In genomic region chr11:108586600-108586999, GRCh38 we compare ENCODE assay signal across 23 cellular contexts. TPM values are rescaled to one million over a fixed set of nuclear protein-coding genes. Genes with fewer than 3 reads are reported as not detected.
DNase-seq lines count a peak whose midpoint lies in the region; ATAC-seq, FAIRE-seq and TF ChIP-seq lines count a peak whose summit lies in the region.
"Had no signal": no experiment of that assay in that cellular context is flagged by ENCODE, and none has a peak within 500 bp of the region (broad histone marks: within the 10 kb centered on the region; RNA-seq: fewer than 3 reads in every experiment).

No MANE protein-coding gene starts in this region.

- H4K20me1 ChIP-seq in K562 (replicated peaks; ENCODE audit: control insufficient read depth, insufficient read depth, low read length): 0 out of 2 replicates have a peak, but pooled peaks cover under 1% of the 10 kb centered on the region

- H3K36me3 ChIP-seq in K562 (ENCODE audit: control insufficient read depth, insufficient read depth, low read length): peaks cover 3% of the 10 kb centered on the region; the same call in 1 of the 3 replicates
- H3K36me3 ChIP-seq: gastrocnemius medialis, prostate gland, SJSA1, tibial artery had no signal

- 61% methylated on average over 3 of the region's 3 CpGs for WGBS in K562 (ENCODE audit: insufficient coverage, low coverage, missing lambda C conversion rate)

- no peaks in the 10 kb centered on the region for H3K36me3 Mint-ChIP-seq in MCF 10A (ENCODE audit: insufficient read depth, unreplicated experiment)
- H3K36me3 Mint-ChIP-seq: brain had no signal

- no peak for TF ChIP-seq POLR2A in NB4 (IDR thresholded peaks at IDR 0.05; ENCODE audit: extremely low read depth, insufficient read length)
- no peak for TF ChIP-seq POLR2A in K562 (conservative IDR thresholded peaks at IDR 0.05)

- ATAC-seq in K562: no peak
- ATAC-seq: gastrocnemius medialis, HepG2 had no signal

- in situ Hi-C loops in K562 (cut with MboI): no loop called here

- H3K4me1 Mint-ChIP-seq in MCF 10A (ENCODE audit: insufficient read depth, unreplicated experiment): peaks cover 2% of the 10 kb centered on the region

- H3K9me3 Mint-ChIP-seq in MCF 10A (ENCODE audit: unreplicated experiment): no peaks in the 10 kb centered on the region
- H3K9me3 Mint-ChIP-seq: activated T-cell treated with anti-CD3 and anti-CD28 coated beads, Interleukin-2, amount 50 U/mL, for 24 hours; brain had no signal

- DNase-seq in NOMO-1 (lab: John Stamatoyannopoulos, UW; ENCODE audit: unreplicated experiment in 2 of 2): peak; percentile 0 to 11
- no peak for DNase-seq in NOMO-1 treated with dmso at 0.1 percent for 144 hours (lab: John Stamatoyannopoulos, UW; ENCODE audit: unreplicated experiment)
- DNase-seq in NB4 (ENCODE audit: low read depth): peak; percentile 16
- no peak for DNase-seq in K562 (ENCODE audit: extremely low read depth in 1 of 4, low spot score in 3 of 4)
- DNase-seq in MCF 10A (ENCODE audit: unreplicated experiment): no peak
- DNase-seq in HuH-7.5 (ENCODE audit: low spot score): no peak
- no peak for DNase-seq in HUDEP-2 (lab: John Stamatoyannopoulos, UW; ENCODE audit: unreplicated experiment in 76 of 76)
- no peak for DNase-seq in NCI-H187 (lab: John Stamatoyannopoulos, UW)
- DNase-seq: activated CD4-positive, alpha-beta T cell treated with anti-CD3 and anti-CD28 coated beads, Interleukin-2, amount 50 U/mL, for 1 hour; activated T-cell treated with anti-CD3 and anti-CD28 coated beads, Interleukin-2, amount 50 U/mL, for 24 hours; gastrocnemius medialis; mammary epithelial cell; NCI-H1092; NCI-H345; nephron progenitor cell; T-helper 9 cell; tibial artery had no signal

- H3K9me3 ChIP-seq in K562 (replicated peaks; ENCODE audit: control insufficient read depth, insufficient read depth, low read depth, low read length): no peaks in the 10 kb centered on the region
- H3K9me3 ChIP-seq: gastrocnemius medialis, prostate gland, SJSA1, tibial artery had no signal

- no peak for TF ChIP-seq RAD21 in K562 (CRISPR knock-in tag; conservative IDR thresholded peaks at IDR 0.05 in 1 of 2, IDR thresholded peaks at IDR 0.05 in 1 of 2)

- H3K27me3 ChIP-seq in K562 (ENCODE audit: control insufficient read depth in 2 of 2, insufficient read depth in 2 of 2, low read length in 2 of 2): no peaks in the 10 kb centered on the region
- H3K27me3 ChIP-seq: SJSA1, tibial artery had no signal

- no peak overlapping the region for H3K9ac ChIP-seq in K562 (ENCODE audit: insufficient read depth in 1 of 2, low read depth in 2 of 2, low read length in 2 of 2)

- no peak overlapping the region for H3K4me3 Mint-ChIP-seq in MCF 10A (ENCODE audit: unreplicated experiment)
- H3K4me3 Mint-ChIP-seq: activated naive CD8-positive, alpha-beta T cell; activated T-cell treated with anti-CD3 and anti-CD28 coated beads, Interleukin-2, amount 50 U/mL, for 24 hours; brain; nephron progenitor cell had no signal

- no peak overlapping the region for H3K27ac Mint-ChIP-seq in MCF 10A (ENCODE audit: low read depth, unreplicated experiment)
- H3K27ac Mint-ChIP-seq: activated naive CD8-positive, alpha-beta T cell; activated T-cell treated with anti-CD3 and anti-CD28 coated beads, Interleukin-2, amount 50 U/mL, for 24 hours; brain; nephron progenitor cell had no signal

- H3K9me1 ChIP-seq in K562 (ENCODE audit: control insufficient read depth, insufficient read depth, low read length): no peaks in the 10 kb centered on the region

- BruUV-seq in K562 (replicated peaks; lab: Mats Ljungman, UMichigan): no TSS peak
- no TSS peak for BruUV-seq in MCF 10A (replicated peaks; lab: Mats Ljungman, UMichigan)

- TF ChIP-seq CTCF in NB4 (IDR thresholded peaks at IDR 0.05; ENCODE audit: low read depth, low read length) (no peak), K562 (IDR thresholded peaks at IDR 0.05 in 2 of 3, conservative IDR thresholded peaks at IDR 0.05 in 1 of 3; ENCODE audit: insufficient read depth in 2 of 3, low read depth in 1 of 3, low read length in 3 of 3) (no peak), MCF 10A (IDR thresholded peaks at IDR 0.05; ENCODE audit: unreplicated experiment) (no peak)

- no peak overlapping the region for H3K4me2 ChIP-seq in K562 (ENCODE audit: insufficient read depth, low read length)

- intact Hi-C loops in K562 (cut with micrococcal nuclease) (no loop called here), MCF 10A (cut with micrococcal nuclease) (no loop called here)

- peaks cover 25% of the 10 kb centered on the region for H3K79me2 ChIP-seq in K562 (ENCODE audit: control insufficient read depth, insufficient read depth, low read length)

- no peak for TF ChIP-seq EP300 in K562 (IDR thresholded peaks at IDR 0.05; ENCODE audit: low read length)

- CTCF ChIA-PET in K562 (lab: Yijun Ruan, JAX; ENCODE audit: low intra/inter-chr PET ratio) (interaction anchor here (0.6 kb wide), 1 partner anchor 68 kb away, joined by 3 read pairs; no protein-coding TSS in a partner anchor), MCF 10A (lab: Yijun Ruan, JAX) (no interaction called here)

- H3K27me3 Mint-ChIP-seq in MCF 10A (ENCODE audit: insufficient read depth, unreplicated experiment): no peaks in the 10 kb centered on the region
- H3K27me3 Mint-ChIP-seq: activated naive CD8-positive, alpha-beta T cell had no signal

- no peak for FAIRE-seq in K562 (lab: Jason Lieb, UNC)
- FAIRE-seq: H54, HepG2 had no signal

- POLR2A ChIA-PET in K562 (lab: Yijun Ruan, JAX): no interaction called here
- POLR2A ChIA-PET in MCF 10A (lab: Yijun Ruan, JAX): no interaction called here

- no peak overlapping the region for H3K27ac ChIP-seq in K562 (ENCODE audit: extremely low read depth, low read depth, low read length)
- H3K27ac ChIP-seq: gastrocnemius medialis, prostate gland, SJSA1, tibial artery had no signal

- peaks cover 0 to 10% of the 10 kb centered on the region in 2 experiments; a peak in 2 of 5 replicates for H3K4me1 ChIP-seq in K562 (replicated peaks in 1 of 2; ENCODE audit: control insufficient read depth in 2 of 2, insufficient read depth in 2 of 2, low read length in 2 of 2)
- H3K4me1 ChIP-seq: gastrocnemius medialis, prostate gland, SJSA1, tibial artery had no signal

- no peak overlapping the region for H2AFZ ChIP-seq in K562 (ENCODE audit: low read depth, low read length)

- no peak overlapping the region for H3K4me3 ChIP-seq in NB4 (ENCODE audit: low read depth, low read length)
- no peak overlapping the region for H3K4me3 ChIP-seq in K562
- H3K4me3 ChIP-seq: gastrocnemius medialis, prostate gland, SJSA1, tibial artery had no signal

TF ChIP-seq in K562, 482 proteins besides CTCF, POLR2A, EP300 and RAD21:
- TF ChIP-seq U2AF2 (optimal IDR thresholded peaks at IDR 0.05; ENCODE audit: low read depth, low read length): no peak
- TF ChIP-seq MYBL2 (IDR thresholded peaks at IDR 0.05; ENCODE audit: low read depth): no peak
- no peak for TF ChIP-seq MYBL2 (CRISPR knock-in tag; IDR thresholded peaks at IDR 0.05; ENCODE audit: borderline replicate concordance)
- TF ChIP-seq HNRNPK (IDR thresholded peaks at IDR 0.05; ENCODE audit: low read depth, low read length, poor library complexity, severe bottlenecking): peak; percentile 77
- peak; percentile 42; the same call in 1 of the 2 replicates for TF ChIP-seq SPI1 (IDR thresholded peaks at IDR 0.05; ENCODE audit: borderline replicate concordance, low read depth, low read length)
- peak; percentile 77 for TF ChIP-seq PCBP2 (IDR thresholded peaks at IDR 0.05; ENCODE audit: low read depth, low read length, poor library complexity, severe bottlenecking)
- TF ChIP-seq ZBTB17 (CRISPR knock-in tag; IDR thresholded peaks at IDR 0.05): no peak
- TF ChIP-seq ZNF3 (CRISPR knock-in tag; IDR thresholded peaks at IDR 0.05): no peak

RNA-seq across cellular contexts. Expression of gene EXPH5, which starts 7.0 kb away (rescaled TPM):
- 3.2 and 15.6 TPM in 2 replicates for total RNA-seq in K562 (2011; cell fraction: chromatin; rRNA removed; ENCODE audit: low replicate concordance)
- 2.0 and 4.3 TPM in 2 replicates for total RNA-seq in K562 (2011; cell fraction: nucleolus; rRNA removed)
- 5.7 and 8.6 TPM in 2 replicates for total RNA-seq in K562 (2011; cell fraction: nucleoplasm; rRNA removed)
- 4.2 TPM in 2 replicates for total RNA-seq in K562 (2014; rRNA removed)
- total RNA-seq in K562 (2014; rRNA removed; fragmentation: Illumina TruSeq; extraction: Trizol): 6.1 and 7.3 TPM in 2 replicates
- 5.6 and 5.7 TPM in 2 replicates for total RNA-seq in K562 (2015; rRNA removed; fragmentation: Illumina TruSeq; extraction: Trizol)
- total RNA-seq in K562 (2021): 6.8 and 8.5 TPM in 2 replicates
- polyA plus RNA-seq in K562 (2011; rRNA removed): 4.8 and 6.2 TPM in 2 replicates
- 1.4 and 2.8 TPM in 2 replicates for polyA plus RNA-seq in K562 (2011; cell fraction: cytosol; rRNA removed)
- 3.5 and 6.0 TPM in 2 replicates for polyA plus RNA-seq in K562 (2011; cell fraction: nucleus; rRNA removed)
- polyA plus RNA-seq in K562 (2012): 0.48 and 0.76 TPM in 2 replicates
- polyA plus RNA-seq in K562 (2014; fragmentation: Illumina TruSeq; extraction: Trizol): 1.8 and 2.0 TPM in 2 replicates
- 1 to 10 TPM; 1.3 to 4.8 TPM for polyA plus RNA-seq in K562 (2014; fragmentation: Nextera tagmentation; extraction: Ambion mirVana)
- 2.4 and 2.6 TPM in 2 replicates for polyA plus RNA-seq in K562 (2014; rRNA removed)
- polyA minus RNA-seq in K562 (2011; rRNA and poly(A)+ RNA removed): 16.7 and 23.8 TPM in 2 replicates
- polyA minus RNA-seq in K562 (2011; cell fraction: cytosol; rRNA and poly(A)+ RNA removed): 6.1 and 6.3 TPM in 2 replicates
- polyA minus RNA-seq in K562 (2011; cell fraction: nucleus; rRNA and poly(A)+ RNA removed): 4.2 and 12.2 TPM in 2 replicates
- 9.2 and 17.9 TPM in 2 replicates for total RNA-seq in MCF 10A (2022)

Comparison
In these comparisons a context has a peak if more than half of its experiments do, and no peak if none do; other contexts are left out.
1. DNase-seq: peak in NOMO-1 (2 of 2) and NB4 (single experiment); none in NOMO-1 treated with dmso at 0.1 percent for 144 hours (single experiment), K562 (0 of 4), MCF 10A (single experiment), HuH-7.5 (single experiment), HUDEP-2 (0 of 76) and NCI-H187 (0 of 2).